In the genomic region with DNA sequence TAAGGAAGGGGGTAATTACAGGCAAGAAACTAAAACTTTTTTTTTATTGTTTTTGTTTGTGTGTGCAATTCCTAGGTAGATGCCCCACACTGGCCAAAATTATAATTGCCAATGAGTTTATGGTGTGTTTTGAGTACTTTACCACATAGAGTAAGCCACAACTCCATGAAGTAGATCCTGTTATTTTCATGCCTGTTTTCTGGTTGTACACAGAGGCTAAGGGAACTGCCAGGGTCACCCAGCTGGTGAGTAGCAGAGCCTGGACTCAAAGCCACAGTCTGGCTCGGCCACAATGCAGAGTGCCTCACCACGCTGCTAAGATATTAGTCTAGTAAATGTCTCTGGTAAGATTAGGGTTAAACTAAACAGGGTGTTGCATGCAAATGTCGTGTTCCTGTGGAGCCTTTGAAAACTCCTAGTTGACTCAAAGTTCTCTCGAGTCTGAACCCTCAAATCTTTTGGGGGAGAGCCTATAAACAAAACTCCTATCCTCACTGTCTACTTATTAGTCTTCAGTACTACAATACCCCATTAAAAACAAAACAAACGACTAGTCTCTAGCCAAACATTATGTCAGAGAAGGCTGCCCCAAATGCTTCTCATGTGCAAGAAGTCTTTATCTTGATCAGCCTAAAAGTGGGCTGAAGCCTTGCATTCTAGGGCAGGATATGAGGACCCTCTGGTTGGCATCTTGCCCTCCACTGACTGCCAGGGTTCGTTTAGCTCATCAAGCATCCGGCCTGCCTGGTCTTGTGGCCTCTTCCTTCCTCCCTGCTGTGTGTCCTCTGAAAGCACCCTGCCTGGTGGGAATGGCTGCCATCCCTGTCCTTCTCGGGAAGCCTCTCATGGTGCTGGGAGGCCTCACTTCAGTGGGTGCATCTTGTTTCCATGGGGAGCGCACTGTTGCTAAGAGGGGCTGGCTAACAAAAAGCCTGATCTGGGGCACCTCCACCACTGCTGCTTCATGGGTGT, we compare ENCODE assay signal across 7 cellular contexts. TPM values are rescaled to one million over a fixed set of nuclear protein-coding genes. Genes with fewer than 3 reads are reported as not detected.
DNase-seq lines count a peak whose midpoint lies in the region; ATAC-seq and TF ChIP-seq lines count a peak whose summit lies in the region.

No MANE protein-coding gene starts in this region.

- H3K36me3 ChIP-seq in spleen, result no peaks in the 10 kb centered on the region

- H3K27ac ChIP-seq in cingulate gyrus (ENCODE audit: low read depth, low read length) (peak overlapping the region; percentile 83), spleen (peak overlapping the region; percentile 38 to 98 (median 55))

- no peaks in the 10 kb centered on the region for H3K9me3 ChIP-seq in spleen

- ATAC-seq in GM19035 (IDR thresholded peaks at IDR 0.05; ENCODE audit: unreplicated experiment) (peak; percentile 17), HG03108 (IDR thresholded peaks at IDR 0.05; ENCODE audit: unreplicated experiment) (peak; percentile 24)

- 29 to 34% (median 33%) methylated on average over 9 of the region's 9 CpGs for WGBS in spleen, 5 donors

- peak overlapping the region in 1 of 8 donors; percentile 27 for H3K4me3 ChIP-seq in spleen

- no peak for TF ChIP-seq POLR2A in spleen (IDR thresholded peaks at IDR 0.05)

- TF ChIP-seq CTCF in spleen (IDR thresholded peaks at IDR 0.05 in 8 of 11, conservative IDR thresholded peaks at IDR 0.05 in 3 of 11), result no peak

- no peaks in the 10 kb centered on the region for H3K27me3 ChIP-seq in spleen (replicated peaks in 1 of 7)

- intact Hi-C loops in spleen (cut with DNase I; ENCODE audit: low total_unique reads), result no loop called here

- H3K4me1 ChIP-seq in spleen, result peaks cover 38 to 76% (median 69%) of the 10 kb centered on the region in 6 donors

- DNase-seq in spleen (peak; percentile 86), NCI-H1048 (lab: John Stamatoyannopoulos, UW) (no peak), NCI-H1105 treated with DMSO at 0.1 percent for 48 hours (lab: John Stamatoyannopoulos, UW) (no peak), retina (no peak)

RNA-seq across cellular contexts. Expression of a gene that starts 4.2 kb away (rescaled TPM):
- total RNA-seq in spleen, result 100 to 1,000 TPM in 1 of 7 donors, 10 to 100 TPM in 6; 60.5 to 120 (median 75.5) TPM
- polyA plus RNA-seq in spleen, result 10 to 100 TPM; 41.2 to 65.7 (median 46.8) TPM
